In the genomic region with DNA sequence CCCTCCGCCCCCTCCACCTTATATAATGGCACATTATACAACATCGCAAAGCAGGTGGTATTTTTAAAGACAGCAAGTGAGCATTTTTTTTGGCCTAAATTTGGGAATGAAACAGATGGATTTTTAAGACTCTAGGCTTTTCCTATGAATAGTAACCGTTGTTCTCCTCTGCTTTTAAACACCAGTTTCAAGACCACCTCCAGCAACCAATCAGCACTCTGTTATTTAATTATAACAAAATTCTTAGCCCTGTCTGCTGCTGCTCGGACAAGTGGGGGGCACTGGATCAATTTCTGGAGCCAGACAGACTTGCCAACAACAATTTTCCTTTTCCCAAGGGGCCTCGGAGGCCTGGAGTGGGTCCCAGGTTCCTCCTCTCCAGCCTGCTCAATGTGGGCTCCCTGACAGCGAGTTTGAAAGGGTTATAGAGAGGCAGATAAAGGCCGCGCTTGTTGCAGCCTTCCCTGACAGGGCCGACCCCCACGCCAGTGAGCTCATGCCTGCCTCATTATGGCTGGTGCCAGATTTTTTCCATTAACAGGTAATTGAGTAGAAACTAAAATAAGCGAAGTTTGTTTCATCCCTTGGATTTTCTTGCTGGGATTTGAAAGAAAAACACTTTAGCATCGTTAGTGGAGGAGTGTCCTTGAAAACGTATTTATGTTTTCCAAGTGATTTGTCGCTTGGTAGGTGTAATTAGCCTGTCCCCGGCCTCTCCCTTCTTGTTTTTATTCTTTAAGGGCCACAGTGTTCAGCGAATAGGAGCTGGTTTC, we compare ENCODE assay signal across 21 cellular contexts.
DNase-seq lines count a peak whose midpoint lies in the region; ATAC-seq and TF ChIP-seq lines count a peak whose summit lies in the region.
"Had no signal": no experiment of that assay in that cellular context is flagged by ENCODE, and none has a peak within 500 bp of the region (broad histone marks: within the 10 kb centered on the region; RNA-seq: fewer than 3 reads in every experiment).

No MANE protein-coding gene starts in this region.

- H3K4me1 ChIP-seq in endodermal cell (ENCODE audit: control insufficient read depth, insufficient read depth, low read length) (peaks cover 5% of the 10 kb centered on the region), uterus (no peaks in the 10 kb centered on the region)
- H3K4me1 ChIP-seq: A549, breast epithelium, upper lobe of right lung had no signal

- no peaks in the 10 kb centered on the region for H3K36me3 Mint-ChIP-seq in endodermal cell (ENCODE audit: low read depth)
- H3K36me3 Mint-ChIP-seq: CD4-positive, CD25-positive, alpha-beta regulatory T cell; stimulated activated naive B cell treated with anti-CD40 and anti-IgM and Interleukin-4, amounts not matched to agents 10 μg/mL and 1 μg/mL and 100 μg/mL, for 72 hours had no signal

- no peak overlapping the region for H3K27ac Mint-ChIP-seq in endodermal cell
- H3K27ac Mint-ChIP-seq: activated CD4-positive, alpha-beta T cell treated with anti-CD3 and anti-CD28 coated beads for 36 hours; activated naive CD4-positive, alpha-beta T cell treated with anti-CD3 and anti-CD28 coated beads for 36 hours; effector memory CD8-positive, alpha-beta T cell; stimulated activated naive B cell treated with anti-CD40 and anti-IgM and Interleukin-4, amounts not matched to agents 10 μg/mL and 1 μg/mL and 100 μg/mL, for 72 hours; T-helper 2 cell treated with Interferon-gamma antibody and Interleukin-4, amounts not matched to agents 5 μg/mL and 100 μg/mL, for 36 hours had no signal

- no peaks in the 10 kb centered on the region for H3K36me3 ChIP-seq in endodermal cell (ENCODE audit: control insufficient read depth, insufficient read depth, low read length)
- H3K36me3 ChIP-seq in uterus, result no peaks in the 10 kb centered on the region
- H3K36me3 ChIP-seq: breast epithelium, upper lobe of right lung had no signal

- H3K27ac ChIP-seq in endodermal cell (ENCODE audit: low read depth, low read length) (no peak overlapping the region), uterus (peak overlapping the region; percentile 44 to 56)
- H3K27ac ChIP-seq: A549, upper lobe of right lung had no signal

- no peak for TF ChIP-seq POLR2A in uterus (IDR thresholded peaks at IDR 0.05)

- DNase-seq in Right ventricle myocardium inferior (ENCODE audit: missing footprints), result no peak
- DNase-seq in cardiac septum (ENCODE audit: low spot score), result no peak
- DNase-seq in endodermal cell, result peak; percentile 49
- peak; percentile 30 for DNase-seq in medulla oblongata (ENCODE audit: extremely low spot score)
- DNase-seq in uterus, result peak in 1 of 2 donors; percentile 37
- no peak for DNase-seq in NCI-H526 (lab: John Stamatoyannopoulos, UW)
- no peak for DNase-seq in MV-4-11 (lab: John Stamatoyannopoulos, UW)
- DNase-seq: activated CD4-positive, alpha-beta T cell treated with anti-CD3 and anti-CD28 coated beads for 36 hours; activated CD8-positive, alpha-beta memory T cell treated with anti-CD3 and anti-CD28 coated beads, Interleukin-2, amount 50 U/mL, for 48 hours; activated naive CD4-positive, alpha-beta T cell treated with anti-CD3 and anti-CD28 coated beads for 36 hours; CD4-positive, CD25-positive, alpha-beta regulatory T cell; effector memory CD8-positive, alpha-beta T cell; IMR-90; occipital lobe; SHP77 treated with DMSO at 0.1 percent for 48 hours; stimulated activated naive B cell treated with anti-CD40 and anti-IgM and Interleukin-4, amounts not matched to agents 10 μg/mL and 1 μg/mL and 100 μg/mL, for 72 hours; upper lobe of right lung had no signal

- TF ChIP-seq CTCF in endodermal cell (conservative IDR thresholded peaks at IDR 0.05) (no peak), uterus (IDR thresholded peaks at IDR 0.05) (no peak)

- intact Hi-C loops in Right ventricle myocardium inferior (cut with DNase I), result no loop called here
- intact Hi-C loops in cardiac septum (cut with DNase I), result no loop called here
- intact Hi-C loops in uterus (cut with DNase I; ENCODE audit: low total_unique reads), result no loop called here

- ATAC-seq in Right ventricle myocardium inferior, result peak; percentile 49
- no peak for ATAC-seq in HG03432 (IDR thresholded peaks at IDR 0.05; ENCODE audit: unreplicated experiment)
- ATAC-seq: activated CD4-positive, alpha-beta T cell treated with anti-CD3 and anti-CD28 coated beads for 36 hours; effector memory CD8-positive, alpha-beta T cell; stimulated activated naive B cell treated with anti-CD40 and anti-IgM and Interleukin-4, amounts not matched to agents 10 μg/mL and 1 μg/mL and 100 μg/mL, for 72 hours; upper lobe of right lung had no signal

- no peaks in the 10 kb centered on the region for H3K27me3 Mint-ChIP-seq in endodermal cell (ENCODE audit: insufficient read depth)
- H3K27me3 Mint-ChIP-seq: activated CD4-positive, alpha-beta T cell treated with anti-CD3 and anti-CD28 coated beads for 36 hours; effector memory CD8-positive, alpha-beta T cell; stimulated activated naive B cell treated with anti-CD40 and anti-IgM and Interleukin-4, amounts not matched to agents 10 μg/mL and 1 μg/mL and 100 μg/mL, for 72 hours had no signal

- 82 to 86% methylated on average over 11 to 15 of the region's 16 CpGs for WGBS in endodermal cell (ENCODE audit: insufficient coverage in 1 of 2, insufficient read length in 1 of 2), 2 experiments

- H3K4me3 Mint-ChIP-seq in endodermal cell, result no peak overlapping the region
- H3K4me3 Mint-ChIP-seq: activated CD4-positive, alpha-beta T cell treated with anti-CD3 and anti-CD28 coated beads for 36 hours; activated naive CD4-positive, alpha-beta T cell treated with anti-CD3 and anti-CD28 coated beads for 36 hours; CD4-positive, CD25-positive, alpha-beta regulatory T cell; effector memory CD8-positive, alpha-beta T cell; stimulated activated naive B cell treated with anti-CD40 and anti-IgM and Interleukin-4, amounts not matched to agents 10 μg/mL and 1 μg/mL and 100 μg/mL, for 72 hours; T-helper 2 cell treated with Interferon-gamma antibody and Interleukin-4, amounts not matched to agents 5 μg/mL and 100 μg/mL, for 36 hours had no signal

- H3K9me3 ChIP-seq in endodermal cell (ENCODE audit: control insufficient read depth, low read length) (no peaks in the 10 kb centered on the region), uterus (no peaks in the 10 kb centered on the region)
- H3K9me3 ChIP-seq: A549, breast epithelium, upper lobe of right lung had no signal

- H3K27me3 ChIP-seq in endodermal cell (ENCODE audit: control insufficient read depth, insufficient read depth, low read length, poor library complexity, severe bottlenecking) (no peaks in the 10 kb centered on the region), uterus (no peaks in the 10 kb centered on the region)
- H3K27me3 ChIP-seq: breast epithelium, upper lobe of right lung had no signal

- no peaks in the 10 kb centered on the region for H3K9me3 Mint-ChIP-seq in endodermal cell
- H3K9me3 Mint-ChIP-seq: activated naive CD4-positive, alpha-beta T cell treated with anti-CD3 and anti-CD28 coated beads for 36 hours; CD4-positive, CD25-positive, alpha-beta regulatory T cell; effector memory CD8-positive, alpha-beta T cell; stimulated activated naive B cell treated with anti-CD40 and anti-IgM and Interleukin-4, amounts not matched to agents 10 μg/mL and 1 μg/mL and 100 μg/mL, for 72 hours; T-helper 2 cell treated with Interferon-gamma antibody and Interleukin-4, amounts not matched to agents 5 μg/mL and 100 μg/mL, for 36 hours had no signal

- no peak overlapping the region for H3K9ac ChIP-seq in endodermal cell (ENCODE audit: extremely low read depth, low read length, poor library complexity, severe bottlenecking)

- H3K4me3 ChIP-seq in endodermal cell (ENCODE audit: low read length) (no peak overlapping the region), uterus (no peak overlapping the region)
- H3K4me3 ChIP-seq: A549, breast epithelium, upper lobe of right lung had no signal

- peaks cover 24% of the 10 kb centered on the region for H3K4me1 Mint-ChIP-seq in endodermal cell
- H3K4me1 Mint-ChIP-seq: activated CD4-positive, alpha-beta T cell treated with anti-CD3 and anti-CD28 coated beads for 36 hours; CD4-positive, CD25-positive, alpha-beta regulatory T cell had no signal

Comparison
In these comparisons a context has a peak if more than half of its experiments do, and no peak if none do; other contexts are left out.
1. DNase-seq: peak in endodermal cell (single experiment) and medulla oblongata (single experiment); none in Right ventricle myocardium inferior (single experiment), cardiac septum (single experiment), NCI-H526 (0 of 2) and MV-4-11 (single experiment).